8 cellular contexts compared by ENCODE assay signal in the genomic region with DNA sequence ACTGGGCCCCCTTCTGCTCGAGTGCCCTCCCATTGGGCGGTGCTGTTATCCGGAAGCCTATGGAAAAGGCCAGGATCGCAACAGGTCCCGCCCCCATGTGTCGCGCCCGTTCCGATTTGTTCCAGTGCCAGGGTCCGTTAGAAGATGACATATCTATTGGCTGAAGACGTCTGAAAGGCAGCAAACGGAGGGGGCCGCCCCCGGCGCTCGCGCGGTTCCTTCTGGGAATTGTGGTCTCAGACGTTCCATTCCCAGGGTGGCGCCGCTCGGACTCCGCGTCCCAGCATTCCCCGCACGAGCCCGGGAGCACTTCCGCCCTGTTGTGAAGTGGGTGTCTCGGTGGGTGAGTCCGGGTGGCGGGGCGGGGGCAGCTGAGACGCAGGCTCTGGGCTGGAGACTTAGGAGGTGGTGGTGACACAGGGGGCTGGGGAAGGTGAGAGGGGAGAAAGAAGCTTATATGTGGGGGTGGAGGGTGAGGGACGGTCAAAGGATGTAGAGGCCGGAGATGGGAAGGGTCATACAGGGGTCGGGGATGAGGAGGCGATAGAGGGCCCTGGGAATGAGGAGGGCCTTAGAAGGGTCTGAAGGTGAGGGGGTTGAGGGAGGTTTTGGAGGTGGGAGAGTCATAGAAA. TPM values are rescaled to one million over a fixed set of nuclear protein-coding genes. Genes with fewer than 3 reads are reported as not detected.
DNase-seq lines count a peak whose midpoint lies in the region; TF ChIP-seq lines count a peak whose summit lies in the region.

A gene (plus strand): TSS at position 297 of the 632 bp plus-strand sequence. CDS start 6,644 bp downstream, outside the sequence.

- peaks cover 35% of the 10 kb centered on the region for H3K4me1 Mint-ChIP-seq in activated naive CD4-positive, alpha-beta T cell treated with anti-CD3 and anti-CD28 coated beads, Interleukin-2, amount 10 ng/mL, durations not matched to agents 7 days and 5 days

- H3K27ac ChIP-seq in neutrophil, result no peak within 1 kb of the TSS
- H3K27ac ChIP-seq in substantia nigra (ENCODE audit: low read depth, low read length, poor library complexity, severe bottlenecking), result peak within 1 kb of the TSS; percentile 81

- peak within 1 kb of the TSS; percentile 80 for H3K4me3 ChIP-seq in HFF-Myc (replicated peaks; ENCODE audit: low read depth, low read length)
- H3K4me3 ChIP-seq in neutrophil (ENCODE audit: low read depth in 1 of 2, low read length in 1 of 2), result peak within 1 kb of the TSS; percentile 53 to 55

- H3K4me3 Mint-ChIP-seq in activated naive CD4-positive, alpha-beta T cell treated with anti-CD3 and anti-CD28 coated beads, Interleukin-2, amount 10 ng/mL, durations not matched to agents 7 days and 5 days, result peak within 1 kb of the TSS; percentile 82

- peak within 1 kb of the TSS; percentile 80 for H3K27ac Mint-ChIP-seq in activated naive CD4-positive, alpha-beta T cell treated with anti-CD3 and anti-CD28 coated beads, Interleukin-2, amount 10 ng/mL, durations not matched to agents 7 days and 5 days

- in situ Hi-C loops in SK-MEL-5 (cut with HindIII; ENCODE audit: low pct_unique_long_range_greater_than_20kb, low sequenced_read_pairs), result no loop called here

- CTCF ChIA-PET in activated naive CD4-positive, alpha-beta T cell treated with anti-CD3 and anti-CD28 coated beads, Interleukin-2, amount 10 ng/mL, durations not matched to agents 7 days and 5 days (lab: Charles Lee), result interaction anchor here (1.0 to 9.5 kb wide), 8 partner anchors 100 to 596 kb away, joined by 3 to 108 read pairs (median 5); no protein-coding TSS in a partner anchor

- H3K4me1 ChIP-seq in neutrophil (ENCODE audit: control insufficient read depth in 1 of 2, insufficient read depth in 1 of 2, low read depth in 1 of 2, low read length in 1 of 2), result peaks cover 8 to 12% of the 10 kb centered on the region in 2 experiments

- TF ChIP-seq CTCF in HFF-Myc (IDR thresholded peaks at IDR 0.05; ENCODE audit: low read depth, low read length, missing control alignments), result no peak
- TF ChIP-seq CTCF in neutrophil (IDR thresholded peaks at IDR 0.05), result no peak

- no peaks in the 10 kb centered on the region for H3K9me3 Mint-ChIP-seq in activated naive CD4-positive, alpha-beta T cell treated with anti-CD3 and anti-CD28 coated beads, Interleukin-2, amount 10 ng/mL, durations not matched to agents 7 days and 5 days

- H3K9me3 ChIP-seq in neutrophil, result no peaks in the 10 kb centered on the region

- no peaks in the 10 kb centered on the region for H3K36me3 ChIP-seq in neutrophil

- H3K36me3 Mint-ChIP-seq in activated naive CD4-positive, alpha-beta T cell treated with anti-CD3 and anti-CD28 coated beads, Interleukin-2, amount 10 ng/mL, durations not matched to agents 7 days and 5 days, result no peaks in the 10 kb centered on the region

- no peaks in the 10 kb centered on the region for H3K27me3 ChIP-seq in neutrophil

- DNase-seq in GM03348 (ENCODE audit: low spot score) (peak; percentile 98), HFF-Myc (ENCODE audit: extremely low read depth, low read depth) (peak; percentile 96), MV-4-11 (lab: John Stamatoyannopoulos, UW) (peak; percentile 98), SK-MEL-5 (ENCODE audit: low read depth, low spot score) (peak; percentile 97), germinal center (ENCODE audit: low spot score) (peak; percentile 89), substantia nigra (lab: John Stamatoyannopoulos, UW) (peak; percentile 84 to 99 (median 97))
- peak; percentile 92 for DNase-seq in activated naive CD4-positive, alpha-beta T cell treated with anti-CD3 and anti-CD28 coated beads, Interleukin-2, amount 10 ng/mL, durations not matched to agents 7 days and 5 days

- H3K27me3 Mint-ChIP-seq in activated naive CD4-positive, alpha-beta T cell treated with anti-CD3 and anti-CD28 coated beads, Interleukin-2, amount 10 ng/mL, durations not matched to agents 7 days and 5 days, result peaks cover 9% of the 10 kb centered on the region

RNA-seq across cellular contexts. Expression of the gene that starts here (rescaled TPM):
- 4.9 and 5.1 TPM in 2 replicates for total RNA-seq in SK-MEL-5 (2014; rRNA removed; shearing (Covaris generic))
- 1.6 and 1.9 TPM in 2 replicates for polyA plus RNA-seq in SK-MEL-5 (2015; cell fraction: cytosol; rRNA removed)
- polyA plus RNA-seq in SK-MEL-5 (2015; cell fraction: nucleus; rRNA removed), result 6.3 and 7.5 TPM in 2 replicates
